In genomic region chr3:102936511-102936910, GRCh38 we compare ENCODE assay signal across 30 cellular contexts.
"Had no signal": no experiment of that assay in that cellular context is flagged by ENCODE, and none has a peak within 500 bp of the region (broad histone marks: within the 10 kb centered on the region; RNA-seq: fewer than 3 reads in every experiment).

No MANE protein-coding gene starts in this region.

- H3K4me1 ChIP-seq: gastrocnemius medialis, uterus had no signal

- DNase-seq: activated CD4-positive, alpha-beta memory T cell treated with anti-CD3 and anti-CD28 coated beads for 36 hours; activated CD4-positive, alpha-beta T cell treated with anti-CD3 and anti-CD28 coated beads, Interleukin-2, amount 10 ng/mL, durations not matched to agents 24 days and 14 days; activated CD4-positive, CD25-positive, alpha-beta regulatory T cell treated with anti-CD3 and anti-CD28 coated beads, Interleukin-2, amount 50 U/mL, for 72 hours; activated CD8-positive, alpha-beta memory T cell treated with anti-CD3 and anti-CD28 coated beads, Interleukin-2, amount 50 U/mL, for 4 hours; activated gamma-delta T cell; activated naive CD4-positive, alpha-beta T cell treated with anti-CD3 and anti-CD28 coated beads, Interleukin-2, amount 10 ng/mL, durations not matched to agents 7 days and 5 days; activated T-cell treated with anti-CD3 and anti-CD28 coated beads, Interleukin-2, amount 50 U/mL, for 1 hour; amygdala; brain microvascular endothelial cell; dorsolateral prefrontal cortex; effector memory CD4-positive, alpha-beta T cell; gastrocnemius medialis; glutamatergic neuron; left cardiac atrium; mammary epithelial cell; nephron progenitor cell; small intestine; stimulated activated CD4-positive, alpha-beta T cell treated with anti-CD3 and anti-CD28 coated beads, Interleukin-1b, Interleukin-23, amount 100 ng/mL, for 48 hours; stimulated activated CD4-positive, alpha-beta T cell treated with anti-CD3 and anti-CD28 coated beads, Interleukin-4, amount 100 ng/mL, for 4 hours; stimulated activated CD8-positive, alpha-beta memory T cell treated with anti-CD3 and anti-CD28 coated beads, Interleukin-4, amount 100 ng/mL, for 48 hours; stimulated activated naive CD8-positive, alpha-beta T cell treated with anti-CD3 and anti-CD28 coated beads, Interleukin-15, amount 100 ng/mL, for 72 hours; substantia nigra; T-helper 17 cell; T1000; uterus had no signal

- ATAC-seq: gastrocnemius medialis; left cardiac atrium; sciatic nerve; stimulated activated memory B cell treated with anti-CD40 and anti-IgM and Interleukin-4, amounts not matched to agents 10 μg/mL and 1 μg/mL and 100 μg/mL, for 72 hours; stimulated activated naive CD8-positive, alpha-beta T cell treated with anti-CD3 and anti-CD28 coated beads, Interleukin-15, amount 100 ng/mL, for 72 hours; T-helper 17 cell had no signal

- H3K27ac ChIP-seq: brain microvascular endothelial cell, coronary artery, dorsolateral prefrontal cortex, gastrocnemius medialis, neutrophil, uterus had no signal

- H3K4me3 Mint-ChIP-seq: activated CD4-positive, alpha-beta memory T cell treated with anti-CD3 and anti-CD28 coated beads for 36 hours; activated CD4-positive, alpha-beta T cell treated with anti-CD3 and anti-CD28 coated beads, Interleukin-2, amount 10 ng/mL, durations not matched to agents 24 days and 14 days; activated naive CD4-positive, alpha-beta T cell treated with anti-CD3 and anti-CD28 coated beads, Interleukin-2, amount 10 ng/mL, durations not matched to agents 7 days and 5 days; nephron progenitor cell; stimulated activated memory B cell treated with anti-CD40 and anti-IgM and Interleukin-4, amounts not matched to agents 10 μg/mL and 1 μg/mL and 100 μg/mL, for 72 hours; stimulated activated naive CD8-positive, alpha-beta T cell treated with anti-CD3 and anti-CD28 coated beads, Interleukin-15, amount 100 ng/mL, for 72 hours; T-helper 17 cell; type B pancreatic cell had no signal

- H3K27me3 ChIP-seq: brain microvascular endothelial cell, dorsolateral prefrontal cortex, gastrocnemius medialis, neutrophil, uterus had no signal

- H3K9me3 ChIP-seq: gastrocnemius medialis, uterus had no signal

- H3K4me3 ChIP-seq: coronary artery, dorsolateral prefrontal cortex, gastrocnemius medialis, uterus had no signal

- H3K27ac Mint-ChIP-seq: activated CD4-positive, alpha-beta memory T cell treated with anti-CD3 and anti-CD28 coated beads for 36 hours; activated CD4-positive, alpha-beta T cell treated with anti-CD3 and anti-CD28 coated beads, Interleukin-2, amount 10 ng/mL, durations not matched to agents 24 days and 14 days; activated naive CD4-positive, alpha-beta T cell treated with anti-CD3 and anti-CD28 coated beads, Interleukin-2, amount 10 ng/mL, durations not matched to agents 7 days and 5 days; nephron progenitor cell; stimulated activated memory B cell treated with anti-CD40 and anti-IgM and Interleukin-4, amounts not matched to agents 10 μg/mL and 1 μg/mL and 100 μg/mL, for 72 hours; stimulated activated naive CD8-positive, alpha-beta T cell treated with anti-CD3 and anti-CD28 coated beads, Interleukin-15, amount 100 ng/mL, for 72 hours; T-helper 17 cell; type B pancreatic cell had no signal

- H3K36me3 Mint-ChIP-seq: activated CD4-positive, alpha-beta memory T cell treated with anti-CD3 and anti-CD28 coated beads for 36 hours; activated naive CD4-positive, alpha-beta T cell treated with anti-CD3 and anti-CD28 coated beads, Interleukin-2, amount 10 ng/mL, durations not matched to agents 7 days and 5 days; stimulated activated memory B cell treated with anti-CD40 and anti-IgM and Interleukin-4, amounts not matched to agents 10 μg/mL and 1 μg/mL and 100 μg/mL, for 72 hours; type B pancreatic cell had no signal

- H3K4me1 Mint-ChIP-seq: activated CD4-positive, alpha-beta T cell treated with anti-CD3 and anti-CD28 coated beads, Interleukin-2, amount 10 ng/mL, durations not matched to agents 24 days and 14 days; activated naive CD4-positive, alpha-beta T cell treated with anti-CD3 and anti-CD28 coated beads, Interleukin-2, amount 10 ng/mL, durations not matched to agents 7 days and 5 days; nephron progenitor cell; stimulated activated memory B cell treated with anti-CD40 and anti-IgM and Interleukin-4, amounts not matched to agents 10 μg/mL and 1 μg/mL and 100 μg/mL, for 72 hours; stimulated activated naive CD8-positive, alpha-beta T cell treated with anti-CD3 and anti-CD28 coated beads, Interleukin-15, amount 100 ng/mL, for 72 hours; T-helper 17 cell had no signal

- H3K27me3 Mint-ChIP-seq: activated CD4-positive, alpha-beta memory T cell treated with anti-CD3 and anti-CD28 coated beads for 36 hours; activated CD4-positive, alpha-beta T cell treated with anti-CD3 and anti-CD28 coated beads, Interleukin-2, amount 10 ng/mL, durations not matched to agents 24 days and 14 days; activated naive CD4-positive, alpha-beta T cell treated with anti-CD3 and anti-CD28 coated beads, Interleukin-2, amount 10 ng/mL, durations not matched to agents 7 days and 5 days; stimulated activated memory B cell treated with anti-CD40 and anti-IgM and Interleukin-4, amounts not matched to agents 10 μg/mL and 1 μg/mL and 100 μg/mL, for 72 hours; stimulated activated naive CD8-positive, alpha-beta T cell treated with anti-CD3 and anti-CD28 coated beads, Interleukin-15, amount 100 ng/mL, for 72 hours; T-helper 17 cell; type B pancreatic cell had no signal

- H3K9me3 Mint-ChIP-seq: stimulated activated memory B cell treated with anti-CD40 and anti-IgM and Interleukin-4, amounts not matched to agents 10 μg/mL and 1 μg/mL and 100 μg/mL, for 72 hours; type B pancreatic cell had no signal

- H3K36me3 ChIP-seq: brain microvascular endothelial cell, gastrocnemius medialis, neutrophil, uterus had no signal
